Comparison of ENCODE assay signal across 21 cellular contexts in genomic region chr2:30084915-30085314, GRCh38.
"Had no signal": no experiment of that assay in that cellular context is flagged by ENCODE, and none has a peak within 500 bp of the region (broad histone marks: within the 10 kb centered on the region; RNA-seq: fewer than 3 reads in every experiment).

No MANE protein-coding gene starts in this region.

- H3K27ac ChIP-seq: RWPE1 had no signal

- DNase-seq: KBM-7, MG63, NCI-H1092, NCI-H1105 treated with DMSO at 0.1 percent for 48 hours, NCI-H1417 treated with DMSO at 0.1 percent for 48 hours, NCI-H146, NCI-H1694 treated with DMSO at 0.1 percent for 48 hours, NCI-H2029, NCI-H2081 treated with DMSO at 0.1 percent for 48 hours, NCI-H2171, NCI-H226, NCI-H446, NCI-H510A, NCI-H524 treated with DMSO at 0.1 percent for 48 hours, NCI-H69, NCI-H774, SHP77, SK-N-SH, SW 1271 had no signal

- H3K27me3 ChIP-seq: MG63 had no signal

- H3K4me2 ChIP-seq: SK-N-SH had no signal

- H3K4me3 ChIP-seq: MG63 had no signal

- H3K9ac ChIP-seq: SK-N-SH had no signal

- H3K36me3 ChIP-seq: MG63 had no signal

- FAIRE-seq: RCC 7860 had no signal

- H3K9me3 ChIP-seq: MG63, SK-N-SH had no signal
